Comparison of ENCODE assay signal across 22 cellular contexts in the genomic region with DNA sequence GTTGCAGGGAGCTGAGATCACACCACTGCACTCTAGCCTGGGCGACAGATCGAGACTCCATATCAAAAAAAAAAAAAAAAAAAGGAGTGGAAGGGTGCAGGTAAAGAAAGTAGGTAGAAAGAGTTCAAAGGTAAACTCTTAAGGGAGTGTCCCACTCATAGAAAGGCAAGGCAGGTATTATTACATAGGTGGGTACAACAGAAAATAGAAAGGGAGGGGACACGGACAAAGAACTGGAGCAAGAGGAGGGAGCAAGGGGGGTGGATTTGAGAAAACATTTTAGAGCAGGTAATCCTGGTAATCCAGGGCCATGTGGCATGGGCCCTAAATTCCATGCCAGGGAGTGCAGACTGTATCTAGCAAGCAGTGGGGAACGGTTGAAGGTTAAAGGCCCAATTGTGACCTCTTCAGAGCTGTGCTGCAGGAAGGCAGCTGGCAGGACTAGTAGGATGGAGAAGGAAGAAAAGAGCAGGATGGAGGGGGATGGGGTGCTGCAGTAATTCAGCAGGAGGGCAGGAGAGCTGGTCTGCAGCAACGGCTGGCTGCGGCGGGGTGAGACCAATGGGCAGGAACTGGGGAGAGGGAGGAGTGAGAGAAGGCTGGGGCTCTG.
"Had no signal": no experiment of that assay in that cellular context is flagged by ENCODE, and none has a peak within 500 bp of the region (broad histone marks: within the 10 kb centered on the region; RNA-seq: fewer than 3 reads in every experiment).

No MANE protein-coding gene starts in this region.

- H3K4me1 Mint-ChIP-seq: activated naive CD4-positive, alpha-beta T cell treated with anti-CD3 and anti-CD28 coated beads, Interleukin-2, amount 50 U/mL, for 24 hours; mesothelial cell of epicardium; naive B cell had no signal

- H3K27me3 ChIP-seq: breast epithelium, esophagus muscularis mucosa, gastroesophageal sphincter, heart left ventricle, ovary, tibial nerve had no signal

- H3K9me3 Mint-ChIP-seq: activated CD4-positive, alpha-beta T cell treated with anti-CD3 and anti-CD28 coated beads, Interleukin-2, amount 10 ng/mL, durations not matched to agents 24 days and 14 days; activated naive CD4-positive, alpha-beta T cell treated with anti-CD3 and anti-CD28 coated beads, Interleukin-2, amount 50 U/mL, for 24 hours; naive B cell; stimulated activated naive CD8-positive, alpha-beta T cell treated with anti-CD3 and anti-CD28 coated beads, Interleukin-15, Interleukin-2, amounts not matched to agents 100 ng/mL and 50 ng/mL, for 24 hours had no signal

- H3K4me3 ChIP-seq: breast epithelium, esophagus muscularis mucosa, gastroesophageal sphincter, heart left ventricle, lung, ovary, psoas muscle, tibial nerve had no signal

- DNase-seq: activated CD4-positive, alpha-beta T cell treated with anti-CD3 and anti-CD28 coated beads, Interleukin-2, amount 10 ng/mL, durations not matched to agents 24 days and 14 days; activated CD8-positive, alpha-beta memory T cell treated with anti-CD3 and anti-CD28 coated beads, Interleukin-2, amount 50 U/mL, for 48 hours; activated effector memory CD4-positive, alpha-beta T cell treated with anti-CD3 and anti-CD28 coated beads, Interleukin-2, amount 50 U/mL, for 16 hours; activated T-cell treated with anti-CD3 and anti-CD28 coated beads, Interleukin-2, amount 50 U/mL, for 48 hours; effector memory CD4-positive, alpha-beta T cell; heart left ventricle; naive B cell; ovary; psoas muscle; right cardiac atrium; T1000 had no signal

- H3K4me3 Mint-ChIP-seq: activated CD4-positive, alpha-beta T cell treated with anti-CD3 and anti-CD28 coated beads, Interleukin-2, amount 10 ng/mL, durations not matched to agents 24 days and 14 days; activated naive CD4-positive, alpha-beta T cell treated with anti-CD3 and anti-CD28 coated beads, Interleukin-2, amount 50 U/mL, for 24 hours; mesothelial cell of epicardium; naive B cell; stimulated activated naive CD8-positive, alpha-beta T cell treated with anti-CD3 and anti-CD28 coated beads, Interleukin-15, Interleukin-2, amounts not matched to agents 100 ng/mL and 50 ng/mL, for 24 hours had no signal

- FAIRE-seq: astrocyte, endothelial cell of umbilical vein had no signal

- H3K4me1 ChIP-seq: breast epithelium, gastroesophageal sphincter, tibial nerve had no signal

- H3K27ac ChIP-seq: breast epithelium, esophagus muscularis mucosa, gastroesophageal sphincter, heart left ventricle, ovary, psoas muscle, tibial nerve had no signal

- ATAC-seq: gastroesophageal sphincter, heart left ventricle, left lobe of liver, right cardiac atrium had no signal

- H3K36me3 Mint-ChIP-seq: activated naive CD4-positive, alpha-beta T cell treated with anti-CD3 and anti-CD28 coated beads, Interleukin-2, amount 50 U/mL, for 24 hours; mesothelial cell of epicardium; naive B cell had no signal

- H3K27me3 Mint-ChIP-seq: activated naive CD4-positive, alpha-beta T cell treated with anti-CD3 and anti-CD28 coated beads, Interleukin-2, amount 50 U/mL, for 24 hours; stimulated activated naive CD8-positive, alpha-beta T cell treated with anti-CD3 and anti-CD28 coated beads, Interleukin-15, Interleukin-2, amounts not matched to agents 100 ng/mL and 50 ng/mL, for 24 hours had no signal

- H3K36me3 ChIP-seq: breast epithelium, esophagus muscularis mucosa, gastroesophageal sphincter, heart left ventricle, ovary, tibial nerve had no signal

- H3K27ac Mint-ChIP-seq: activated CD4-positive, alpha-beta T cell treated with anti-CD3 and anti-CD28 coated beads, Interleukin-2, amount 10 ng/mL, durations not matched to agents 24 days and 14 days; activated naive CD4-positive, alpha-beta T cell treated with anti-CD3 and anti-CD28 coated beads, Interleukin-2, amount 50 U/mL, for 24 hours; mesothelial cell of epicardium; naive B cell; stimulated activated naive CD8-positive, alpha-beta T cell treated with anti-CD3 and anti-CD28 coated beads, Interleukin-15, Interleukin-2, amounts not matched to agents 100 ng/mL and 50 ng/mL, for 24 hours had no signal

- H3K9me3 ChIP-seq: breast epithelium, esophagus muscularis mucosa, gastroesophageal sphincter, heart left ventricle, ovary, psoas muscle had no signal
